Comparison of ENCODE assay signal across 1 cellular context in genomic region chr2:197434541-197435513, GRCh38.
TF ChIP-seq lines count a peak whose summit lies in the region.

Gene SF3B1, minus strand, starts transcription at chr2:197435028. Its CDS starts 29 bp downstream, at chr2:197434999.

TF ChIP-seq in HepG2, 621 proteins besides CTCF, POLR2A, EP300 and RAD21 (continued from another document and continues in another):
- TF ChIP-seq, protein P1, sequence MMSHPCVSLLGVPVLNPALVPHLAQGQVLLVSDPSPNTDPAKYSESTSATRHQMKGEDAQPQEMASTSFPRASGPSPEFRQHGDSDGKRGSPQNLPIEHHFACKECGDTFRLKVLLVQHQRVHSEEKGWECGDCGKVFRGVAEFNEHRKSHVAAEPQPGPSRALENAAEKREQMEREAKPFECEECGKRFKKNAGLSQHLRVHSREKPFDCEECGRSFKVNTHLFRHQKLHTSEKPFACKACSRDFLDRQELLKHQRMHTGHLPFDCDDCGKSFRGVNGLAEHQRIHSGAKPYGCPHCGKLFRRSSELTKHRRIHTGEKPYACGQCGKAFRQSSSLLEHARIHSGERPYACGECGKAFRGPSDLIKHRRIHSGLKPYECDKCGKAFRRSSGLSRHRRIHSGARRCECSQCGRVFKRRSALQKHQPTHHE (CRISPR knock-in tag; IDR thresholded peaks at IDR 0.05; ENCODE audit: borderline replicate concordance) = peak; percentile 91
- TF ChIP-seq ZSCAN21 (CRISPR knock-in tag; IDR thresholded peaks at IDR 0.05; ENCODE audit: borderline replicate concordance) (no peak), ZNF18 (CRISPR knock-in tag; IDR thresholded peaks at IDR 0.05; ENCODE audit: insufficient replicate concordance) (peak; percentile 90), STAT6 (CRISPR knock-in tag; IDR thresholded peaks at IDR 0.05; ENCODE audit: borderline replicate concordance) (no peak), ZKSCAN1 (IDR thresholded peaks at IDR 0.05; ENCODE audit: low read length) (peak; percentile 13; the same call in 1 of the 2 replicates), SALL1 (CRISPR knock-in tag; IDR thresholded peaks at IDR 0.05) (peak; percentile 93), CSRNP1 (CRISPR knock-in tag; IDR thresholded peaks at IDR 0.05) (peak; percentile 88), ZNF549 (CRISPR knock-in tag; IDR thresholded peaks at IDR 0.05) (no peak), GFI1 (CRISPR knock-in tag; IDR thresholded peaks at IDR 0.05; ENCODE audit: borderline replicate concordance) (peak; percentile 41; the same call in 1 of the 2 replicates), BORCS8-MEF2B (CRISPR knock-in tag; IDR thresholded peaks at IDR 0.05) (peak; percentile 73), BHLHE40 (IDR thresholded peaks at IDR 0.05; ENCODE audit: low read length) (peak; percentile 99), KAT7 (CRISPR knock-in tag; IDR thresholded peaks at IDR 0.05; ENCODE audit: borderline replicate concordance) (peak; percentile 58; the same call in 1 of the 2 replicates), ZSCAN12 (CRISPR knock-in tag; IDR thresholded peaks at IDR 0.05) (no peak), DPF2 (CRISPR knock-in tag; IDR thresholded peaks at IDR 0.05; ENCODE audit: borderline replicate concordance, low read depth) (no peak), ZNF883 (CRISPR knock-in tag; IDR thresholded peaks at IDR 0.05; ENCODE audit: not compliant biosample characterization) (peak; percentile 68), HIVEP1 (CRISPR knock-in tag; IDR thresholded peaks at IDR 0.05) (peak; percentile 87), ZNF570 (CRISPR knock-in tag; IDR thresholded peaks at IDR 0.05; ENCODE audit: borderline replicate concordance) (no peak), ZNF605 (CRISPR knock-in tag; IDR thresholded peaks at IDR 0.05) (peak; percentile 90), ZNF317 (CRISPR knock-in tag; IDR thresholded peaks at IDR 0.05) (peak; percentile 86), ZNF501 (CRISPR knock-in tag; IDR thresholded peaks at IDR 0.05) (peak; percentile 97), KLF9 (CRISPR knock-in tag; IDR thresholded peaks at IDR 0.05; ENCODE audit: low read depth) (no peak), ZFAT (CRISPR knock-in tag; conservative IDR thresholded peaks at IDR 0.05) (no peak), KLF13 (CRISPR knock-in tag; IDR thresholded peaks at IDR 0.05) (0 out of 2 replicates have a peak, but pooled peaks have one; percentile 61), ATAD3A (CRISPR knock-in tag; IDR thresholded peaks at IDR 0.05) (0 out of 2 replicates have a peak, but pooled peaks have one; percentile 75), GABPA (IDR thresholded peaks at IDR 0.05; ENCODE audit: low read depth, low read length) (peak; percentile 81), GABPA (CRISPR knock-in tag; IDR thresholded peaks at IDR 0.05; ENCODE audit: low read depth) (peak; percentile 97), ZNF567 (CRISPR knock-in tag; IDR thresholded peaks at IDR 0.05; ENCODE audit: borderline replicate concordance) (no peak), MAZ (IDR thresholded peaks at IDR 0.05; ENCODE audit: borderline replicate concordance, low read depth, low read length) (peak; percentile 76; the same call in 1 of the 2 replicates), MAZ (CRISPR knock-in tag; IDR thresholded peaks at IDR 0.05; ENCODE audit: low read depth) (peak; percentile 67; the same call in 1 of the 2 replicates), ZNF768 (CRISPR knock-in tag; IDR thresholded peaks at IDR 0.05) (peak; percentile 24; the same call in 1 of the 2 replicates), CC2D1A (CRISPR knock-in tag; IDR thresholded peaks at IDR 0.05) (0 out of 2 replicates have a peak, but pooled peaks have one; percentile 46), SMARCC2 (IDR thresholded peaks at IDR 0.05) (no peak), STAT5B (CRISPR knock-in tag; IDR thresholded peaks at IDR 0.05) (no peak), NFAT5 (CRISPR knock-in tag; IDR thresholded peaks at IDR 0.05) (no peak), ZNF331 (CRISPR knock-in tag; IDR thresholded peaks at IDR 0.05) (peak; percentile 84)
- TF ChIP-seq, protein P2, sequence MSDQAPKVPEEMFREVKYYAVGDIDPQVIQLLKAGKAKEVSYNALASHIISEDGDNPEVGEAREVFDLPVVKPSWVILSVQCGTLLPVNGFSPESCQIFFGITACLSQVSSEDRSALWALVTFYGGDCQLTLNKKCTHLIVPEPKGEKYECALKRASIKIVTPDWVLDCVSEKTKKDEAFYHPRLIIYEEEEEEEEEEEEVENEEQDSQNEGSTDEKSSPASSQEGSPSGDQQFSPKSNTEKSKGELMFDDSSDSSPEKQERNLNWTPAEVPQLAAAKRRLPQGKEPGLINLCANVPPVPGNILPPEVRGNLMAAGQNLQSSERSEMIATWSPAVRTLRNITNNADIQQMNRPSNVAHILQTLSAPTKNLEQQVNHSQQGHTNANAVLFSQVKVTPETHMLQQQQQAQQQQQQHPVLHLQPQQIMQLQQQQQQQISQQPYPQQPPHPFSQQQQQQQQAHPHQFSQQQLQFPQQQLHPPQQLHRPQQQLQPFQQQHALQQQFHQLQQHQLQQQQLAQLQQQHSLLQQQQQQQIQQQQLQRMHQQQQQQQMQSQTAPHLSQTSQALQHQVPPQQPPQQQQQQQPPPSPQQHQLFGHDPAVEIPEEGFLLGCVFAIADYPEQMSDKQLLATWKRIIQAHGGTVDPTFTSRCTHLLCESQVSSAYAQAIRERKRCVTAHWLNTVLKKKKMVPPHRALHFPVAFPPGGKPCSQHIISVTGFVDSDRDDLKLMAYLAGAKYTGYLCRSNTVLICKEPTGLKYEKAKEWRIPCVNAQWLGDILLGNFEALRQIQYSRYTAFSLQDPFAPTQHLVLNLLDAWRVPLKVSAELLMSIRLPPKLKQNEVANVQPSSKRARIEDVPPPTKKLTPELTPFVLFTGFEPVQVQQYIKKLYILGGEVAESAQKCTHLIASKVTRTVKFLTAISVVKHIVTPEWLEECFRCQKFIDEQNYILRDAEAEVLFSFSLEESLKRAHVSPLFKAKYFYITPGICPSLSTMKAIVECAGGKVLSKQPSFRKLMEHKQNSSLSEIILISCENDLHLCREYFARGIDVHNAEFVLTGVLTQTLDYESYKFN (CRISPR knock-in tag; conservative IDR thresholded peaks at IDR 0.05) = peak; percentile 71
- TF ChIP-seq, protein P3, sequence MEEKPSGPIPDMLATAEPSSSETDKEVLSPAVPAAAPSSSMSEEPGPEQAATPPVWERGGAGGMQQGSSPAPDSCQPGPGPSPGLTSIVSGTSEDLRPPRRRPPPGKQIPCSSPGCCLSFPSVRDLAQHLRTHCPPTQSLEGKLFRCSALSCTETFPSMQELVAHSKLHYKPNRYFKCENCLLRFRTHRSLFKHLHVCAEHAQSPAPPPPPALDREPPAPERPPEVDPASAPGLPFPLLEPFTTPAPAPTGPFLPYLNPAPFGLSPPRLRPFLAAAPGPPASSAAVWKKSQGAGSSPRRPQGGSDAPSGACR (CRISPR knock-in tag; IDR thresholded peaks at IDR 0.05) = peak; percentile 90
- TF ChIP-seq, protein P4, sequence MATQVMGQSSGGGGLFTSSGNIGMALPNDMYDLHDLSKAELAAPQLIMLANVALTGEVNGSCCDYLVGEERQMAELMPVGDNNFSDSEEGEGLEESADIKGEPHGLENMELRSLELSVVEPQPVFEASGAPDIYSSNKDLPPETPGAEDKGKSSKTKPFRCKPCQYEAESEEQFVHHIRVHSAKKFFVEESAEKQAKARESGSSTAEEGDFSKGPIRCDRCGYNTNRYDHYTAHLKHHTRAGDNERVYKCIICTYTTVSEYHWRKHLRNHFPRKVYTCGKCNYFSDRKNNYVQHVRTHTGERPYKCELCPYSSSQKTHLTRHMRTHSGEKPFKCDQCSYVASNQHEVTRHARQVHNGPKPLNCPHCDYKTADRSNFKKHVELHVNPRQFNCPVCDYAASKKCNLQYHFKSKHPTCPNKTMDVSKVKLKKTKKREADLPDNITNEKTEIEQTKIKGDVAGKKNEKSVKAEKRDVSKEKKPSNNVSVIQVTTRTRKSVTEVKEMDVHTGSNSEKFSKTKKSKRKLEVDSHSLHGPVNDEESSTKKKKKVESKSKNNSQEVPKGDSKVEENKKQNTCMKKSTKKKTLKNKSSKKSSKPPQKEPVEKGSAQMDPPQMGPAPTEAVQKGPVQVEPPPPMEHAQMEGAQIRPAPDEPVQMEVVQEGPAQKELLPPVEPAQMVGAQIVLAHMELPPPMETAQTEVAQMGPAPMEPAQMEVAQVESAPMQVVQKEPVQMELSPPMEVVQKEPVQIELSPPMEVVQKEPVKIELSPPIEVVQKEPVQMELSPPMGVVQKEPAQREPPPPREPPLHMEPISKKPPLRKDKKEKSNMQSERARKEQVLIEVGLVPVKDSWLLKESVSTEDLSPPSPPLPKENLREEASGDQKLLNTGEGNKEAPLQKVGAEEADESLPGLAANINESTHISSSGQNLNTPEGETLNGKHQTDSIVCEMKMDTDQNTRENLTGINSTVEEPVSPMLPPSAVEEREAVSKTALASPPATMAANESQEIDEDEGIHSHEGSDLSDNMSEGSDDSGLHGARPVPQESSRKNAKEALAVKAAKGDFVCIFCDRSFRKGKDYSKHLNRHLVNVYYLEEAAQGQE (IDR thresholded peaks at IDR 0.05; ENCODE audit: borderline replicate concordance in 1 of 2, low read depth in 1 of 2, low read length in 2 of 2) = peak in 1 of 2 experiments; percentile 63; a peak in 1 of 4 replicates
